10 cellular contexts compared by ENCODE assay signal in the genomic region with DNA sequence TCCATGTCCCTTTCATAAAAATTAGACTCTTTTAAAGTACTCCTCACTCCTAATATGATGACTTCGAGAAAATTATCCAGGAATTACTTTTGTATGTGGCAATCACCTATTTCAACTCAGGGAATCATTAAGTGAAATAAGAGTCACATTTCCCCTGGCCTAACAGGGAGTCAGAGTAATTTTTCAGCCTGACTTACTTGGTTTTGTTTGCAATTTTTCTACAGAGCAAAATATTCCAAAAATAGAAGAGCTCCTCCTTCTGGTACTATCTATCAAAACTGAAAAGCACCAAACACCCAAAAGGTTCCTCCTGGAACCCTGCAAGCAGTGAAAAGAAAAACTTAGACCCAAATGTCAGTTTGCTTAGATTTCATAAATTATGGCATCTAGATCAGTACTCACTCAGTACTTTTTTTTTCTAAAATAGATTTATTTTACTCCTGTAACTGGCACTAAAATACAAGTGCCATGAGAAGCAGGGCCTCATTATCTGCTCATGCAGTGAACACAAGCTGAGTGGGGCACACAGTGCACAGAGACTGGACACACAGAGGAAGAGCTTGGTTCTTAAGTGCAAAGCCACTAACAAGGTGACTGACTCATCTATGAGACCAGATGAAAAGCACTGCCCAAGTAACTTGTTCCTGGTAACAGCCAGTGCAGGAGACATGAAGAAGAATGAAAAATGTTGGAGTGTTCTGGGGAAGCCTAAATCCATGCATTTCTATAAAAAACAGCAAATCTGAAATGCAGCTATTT. TPM values are rescaled to one million over a fixed set of nuclear protein-coding genes. Genes with fewer than 3 reads are reported as not detected.
A peak's percentile ranks its signal among the peaks of the same experiment; 100 is the strongest.
DNase-seq lines count a peak whose midpoint lies in the region; ATAC-seq and TF ChIP-seq lines count a peak whose summit lies in the region.
"Had no signal": no experiment of that assay in that cellular context is flagged by ENCODE, and none has a peak within 500 bp of the region (broad histone marks: within the 10 kb centered on the region; RNA-seq: fewer than 3 reads in every experiment).

No MANE protein-coding gene starts in this region.

- intact Hi-C loops in aorta (cut with DNase I) = no loop called here

- no peak overlapping the region for H2AFZ ChIP-seq in hepatocyte

- H4K20me1 ChIP-seq in hepatocyte (ENCODE audit: insufficient read depth, poor library complexity, severe bottlenecking) = no peaks in the 10 kb centered on the region

- TF ChIP-seq CTCF in AG09309 (IDR thresholded peaks at IDR 0.05; ENCODE audit: control insufficient read depth, insufficient read depth, low read depth, low read length, missing control alignments) = peak; percentile 27
- TF ChIP-seq CTCF in GM10266 (IDR thresholded peaks at IDR 0.05; ENCODE audit: control insufficient read depth, insufficient read depth, low read depth, missing control alignments) = peak; percentile 2
- peak; percentile 53 for TF ChIP-seq CTCF in VCaP (conservative IDR thresholded peaks at IDR 0.05)
- TF ChIP-seq CTCF in hepatocyte (IDR thresholded peaks at IDR 0.05; ENCODE audit: poor library complexity) = peak; percentile 29

- no peak overlapping the region for H3K4me2 ChIP-seq in hepatocyte

- H3K27ac ChIP-seq in VCaP (no peak overlapping the region), hepatocyte (no peak overlapping the region), aorta (ENCODE audit: low read depth in 1 of 2, low read length in 2 of 2) (no peak overlapping the region)

- DNase-seq in AG09309 (ENCODE audit: low read depth) (peak; percentile 16), GM10266 (ENCODE audit: extremely low spot score) (no peak), hepatocyte (ENCODE audit: low spot score) (no peak), aorta (no peak)
- no peak for DNase-seq in effector CD8-positive, alpha-beta T cell (lab: John Stamatoyannopoulos, UW)
- DNase-seq: activated CD4-positive, alpha-beta T cell treated with anti-CD3 and anti-CD28 coated beads for 48 hours; NCI-H187 treated with DMSO at 0.1 percent for 48 hours had no signal

- H3K27me3 ChIP-seq in hepatocyte (no peaks in the 10 kb centered on the region), aorta (ENCODE audit: control insufficient read depth in 1 of 2, insufficient read depth in 2 of 2, low read length in 1 of 2) (no peaks in the 10 kb centered on the region)

- no peaks in the 10 kb centered on the region for H3K79me2 ChIP-seq in hepatocyte

- no peaks in the 10 kb centered on the region for H3K4me1 ChIP-seq in hepatocyte (ENCODE audit: insufficient read depth)
- no peaks in the 10 kb centered on the region for H3K4me1 ChIP-seq in aorta (ENCODE audit: control insufficient read depth in 1 of 2, insufficient read depth in 2 of 2, low read length in 2 of 2)

- WGBS in hepatocyte (ENCODE audit: low lambda C conversion rate, missing lambda C conversion rate) = 64% methylated on average over 1 of the region's 1 CpG
- whole genome bisulfite sequencing in aorta, 2 donors = 53 to 73% methylated on average over 1 of the region's 1 CpG

- no peak for ATAC-seq in aorta (ENCODE audit: low FRiP score)
- ATAC-seq in HG02885 (IDR thresholded peaks at IDR 0.05; ENCODE audit: poor library complexity, unreplicated experiment) = no peak
- ATAC-seq in HG03342 (IDR thresholded peaks at IDR 0.05; ENCODE audit: unreplicated experiment) = no peak

- H3K4me3 ChIP-seq in AG09309 (ENCODE audit: control insufficient read depth, low read depth, low read length) = no peak overlapping the region
- no peak overlapping the region for H3K4me3 ChIP-seq in hepatocyte
- no peak overlapping the region for H3K4me3 ChIP-seq in aorta (ENCODE audit: low read length in 2 of 2)

- no peaks in the 10 kb centered on the region for H3K9me2 ChIP-seq in hepatocyte (replicated peaks; ENCODE audit: insufficient read depth)

- H3K9me3 ChIP-seq in hepatocyte (ENCODE audit: low read depth) (no peaks in the 10 kb centered on the region), aorta (ENCODE audit: control insufficient read depth, low read length) (no peaks in the 10 kb centered on the region)

- no peaks in the 10 kb centered on the region for H3K36me3 ChIP-seq in hepatocyte (replicated peaks; ENCODE audit: insufficient read depth, low read depth)
- peaks cover 4 to 6% of the 10 kb centered on the region in 2 donors for H3K36me3 ChIP-seq in aorta (ENCODE audit: control insufficient read depth in 1 of 2, insufficient read depth in 2 of 2, low read length in 1 of 2)

RNA-seq across cellular contexts. Expression of gene ACAA2, which starts 28.7 kb away (rescaled TPM):
- total RNA-seq in hepatocyte (154 and 174 TPM in 2 replicates), aorta (10 to 100 TPM; 37.5 to 39.4 TPM)
- polyA plus RNA-seq in hepatocyte (165 and 189 TPM in 2 replicates), aorta (100 to 1,000 TPM in 1 of 2 donors, 10 to 100 TPM in 1; 40.2 to 117 TPM)

Comparison
In these comparisons a context has a peak if more than half of its experiments do, and no peak if none do; other contexts are left out.
1. CTCF ChIP-seq: peak in every context shown above with its lines; median percentile 53 in VCaP; 29 in hepatocyte; 27 in AG09309; 2 in GM10266.